Comparison of ENCODE assay signal across 9 cellular contexts in genomic region chr11:18632841-18633240, GRCh38. TPM values are rescaled to one million over a fixed set of nuclear protein-coding genes. Genes with fewer than 3 reads are reported as not detected.
DNase-seq lines count a peak whose midpoint lies in the region; ATAC-seq, FAIRE-seq and TF ChIP-seq lines count a peak whose summit lies in the region.
"Had no signal": no experiment of that assay in that cellular context is flagged by ENCODE, and none has a peak within 500 bp of the region (broad histone marks: within the 10 kb centered on the region; RNA-seq: fewer than 3 reads in every experiment).

No MANE protein-coding gene starts in this region.

- H3K27ac Mint-ChIP-seq in activated naive CD8-positive, alpha-beta T cell treated with anti-CD3 and anti-CD28 coated beads, Interleukin-2, amount 10 ng/mL, durations not matched to agents 7 days and 5 days: no peak overlapping the region

- H3K4me3 ChIP-seq in cardiac muscle cell (peak overlapping the region; percentile 91), right atrium auricular region (peak overlapping the region in 1 of 2 donors; percentile 88), kidney epithelial cell (ENCODE audit: low read depth, low read length) (peak overlapping the region; percentile 99), upper lobe of right lung (peak overlapping the region; percentile 68)

- H3K27ac ChIP-seq in cardiac muscle cell: no peak overlapping the region
- peak overlapping the region in 1 of 2 donors; percentile 96 for H3K27ac ChIP-seq in right atrium auricular region
- no peak overlapping the region for H3K27ac ChIP-seq in upper lobe of right lung

- POLR2A ChIA-PET in activated naive CD8-positive, alpha-beta T cell treated with anti-CD3 and anti-CD28 coated beads, Interleukin-2, amount 10 ng/mL, durations not matched to agents 7 days and 5 days (lab: Charles Lee): interaction anchor here (0.8 to 3.9 kb wide), 7 partner anchors 14 to 107 kb away, joined by 3 to 50 read pairs (median 12); partner anchors contain the start of genes TSG101 and UEVLD

- intact Hi-C loops in upper lobe of right lung (cut with DNase I): no loop called here

- peaks cover 14% of the 10 kb centered on the region for H3K4me1 Mint-ChIP-seq in activated naive CD8-positive, alpha-beta T cell treated with anti-CD3 and anti-CD28 coated beads, Interleukin-2, amount 10 ng/mL, durations not matched to agents 7 days and 5 days

- no peaks in the 10 kb centered on the region for H3K9me3 Mint-ChIP-seq in activated naive CD8-positive, alpha-beta T cell treated with anti-CD3 and anti-CD28 coated beads, Interleukin-2, amount 10 ng/mL, durations not matched to agents 7 days and 5 days

- peaks cover 4% of the 10 kb centered on the region for H3K27me3 ChIP-seq in cardiac muscle cell
- H3K27me3 ChIP-seq in right atrium auricular region: no peaks in the 10 kb centered on the region
- H3K27me3 ChIP-seq in kidney epithelial cell (ENCODE audit: control insufficient read depth, insufficient read depth, low read length): no peaks in the 10 kb centered on the region
- no peaks in the 10 kb centered on the region for H3K27me3 ChIP-seq in upper lobe of right lung
- H3K27me3 ChIP-seq: ovary had no signal

- peak overlapping the region; percentile 91 for H3K4me3 Mint-ChIP-seq in activated naive CD8-positive, alpha-beta T cell treated with anti-CD3 and anti-CD28 coated beads, Interleukin-2, amount 10 ng/mL, durations not matched to agents 7 days and 5 days

- ATAC-seq in activated naive CD8-positive, alpha-beta T cell treated with anti-CD3 and anti-CD28 coated beads, Interleukin-2, amount 10 ng/mL, durations not matched to agents 7 days and 5 days (ENCODE audit: low read depth): no peak
- no peak for ATAC-seq in upper lobe of right lung
- ATAC-seq in HG03354 (IDR thresholded peaks at IDR 0.05; ENCODE audit: poor library complexity, severe bottlenecking, unreplicated experiment): no peak

- no peak for DNase-seq in cardiac muscle cell (ENCODE audit: low read depth in 1 of 2, low spot score in 1 of 2)
- DNase-seq in right atrium auricular region (ENCODE audit: low spot score): no peak
- no peak for DNase-seq in activated naive CD8-positive, alpha-beta T cell treated with anti-CD3 and anti-CD28 coated beads, Interleukin-2, amount 10 ng/mL, durations not matched to agents 7 days and 5 days
- DNase-seq in kidney epithelial cell (ENCODE audit: low read depth): no peak
- no peak for DNase-seq in upper lobe of right lung
- DNase-seq in HCEC 1CT: no peak
- no peak for DNase-seq in frontal cortex (ENCODE audit: low spot score in 2 of 2)
- DNase-seq: ovary had no signal

- no peaks in the 10 kb centered on the region for H3K27me3 Mint-ChIP-seq in activated naive CD8-positive, alpha-beta T cell treated with anti-CD3 and anti-CD28 coated beads, Interleukin-2, amount 10 ng/mL, durations not matched to agents 7 days and 5 days

- peaks cover 7% of the 10 kb centered on the region for H3K4me1 ChIP-seq in cardiac muscle cell (ENCODE audit: low read depth)
- H3K4me1 ChIP-seq in right atrium auricular region: peaks cover 0 to 17% of the 10 kb centered on the region in 2 donors
- H3K4me1 ChIP-seq in upper lobe of right lung: peaks cover 12% of the 10 kb centered on the region

- no peak for FAIRE-seq in frontal cortex (lab: Jason Lieb, UNC)

- no peaks in the 10 kb centered on the region for H3K9me3 ChIP-seq in cardiac muscle cell (ENCODE audit: low read depth)
- no peaks in the 10 kb centered on the region for H3K9me3 ChIP-seq in right atrium auricular region
- H3K9me3 ChIP-seq in upper lobe of right lung: no peaks in the 10 kb centered on the region
- H3K9me3 ChIP-seq: ovary had no signal

- peaks cover 3% of the 10 kb centered on the region for H3K36me3 Mint-ChIP-seq in activated naive CD8-positive, alpha-beta T cell treated with anti-CD3 and anti-CD28 coated beads, Interleukin-2, amount 10 ng/mL, durations not matched to agents 7 days and 5 days

- no peak for TF ChIP-seq CTCF in cardiac muscle cell (IDR thresholded peaks at IDR 0.05; ENCODE audit: low read depth, low read length)
- no peak for TF ChIP-seq CTCF in right atrium auricular region (IDR thresholded peaks at IDR 0.05)
- TF ChIP-seq CTCF in kidney epithelial cell (IDR thresholded peaks at IDR 0.05; ENCODE audit: insufficient read depth, low read length, poor library complexity, severe bottlenecking): no peak
- no peak for TF ChIP-seq CTCF in upper lobe of right lung (IDR thresholded peaks at IDR 0.05)

- H3K36me3 ChIP-seq in cardiac muscle cell (no peaks in the 10 kb centered on the region), right atrium auricular region (no peaks in the 10 kb centered on the region), kidney epithelial cell (ENCODE audit: control insufficient read depth, insufficient read depth, low read length) (no peaks in the 10 kb centered on the region), upper lobe of right lung (no peaks in the 10 kb centered on the region)
- H3K36me3 ChIP-seq: ovary had no signal

RNA-seq across cellular contexts. Expression of gene SPTY2D1, which starts 1.3 kb away (rescaled TPM):
- 13.4 and 14.3 TPM in 2 replicates for total RNA-seq in cardiac muscle cell
- polyA plus RNA-seq in cardiac muscle cell: 4.3 and 6.6 TPM in 2 replicates
- 10 to 100 TPM in 1 of 2 donors, 1 to 10 TPM in 1; 9.2 to 15.3 TPM for total RNA-seq in right atrium auricular region
- total RNA-seq in activated naive CD8-positive, alpha-beta T cell treated with anti-CD3 and anti-CD28 coated beads, Interleukin-2, amount 10 ng/mL, durations not matched to agents 7 days and 5 days: 10 to 100 TPM; 27.8 to 27.9 TPM
- 17.0 and 18.1 TPM in 2 replicates for total RNA-seq in kidney epithelial cell
- total RNA-seq in upper lobe of right lung: 18.5 TPM
- 10.2 TPM for total RNA-seq in frontal cortex

RNA-seq across cellular contexts. Expression of gene MISFA, which starts 33.3 kb away (rescaled TPM):
- total RNA-seq in cardiac muscle cell: 3.6 and 4.9 TPM in 2 replicates
- polyA plus RNA-seq in cardiac muscle cell: 4.0 and 6.1 TPM in 2 replicates
- total RNA-seq in right atrium auricular region: 1 to 10 TPM; 1.3 to 8.3 TPM
- total RNA-seq in activated naive CD8-positive, alpha-beta T cell treated with anti-CD3 and anti-CD28 coated beads, Interleukin-2, amount 10 ng/mL, durations not matched to agents 7 days and 5 days: 1 to 10 TPM; 1.4 to 2.2 TPM
- total RNA-seq in kidney epithelial cell: 7.4 TPM in 1 of 2 replicates, not detected in the other
- total RNA-seq in upper lobe of right lung: 4.6 TPM
- 1.2 TPM for total RNA-seq in frontal cortex

RNA-seq across cellular contexts. Expression of gene UEVLD, which starts 44.3 kb away (rescaled TPM):
- total RNA-seq in cardiac muscle cell: 6.3 and 13.1 TPM in 2 replicates
- polyA plus RNA-seq in cardiac muscle cell: 9.4 and 18.6 TPM in 2 replicates
- 10 to 100 TPM; 19.7 to 20.7 TPM for total RNA-seq in right atrium auricular region
- 10 to 100 TPM; 16.4 to 16.5 TPM for total RNA-seq in activated naive CD8-positive, alpha-beta T cell treated with anti-CD3 and anti-CD28 coated beads, Interleukin-2, amount 10 ng/mL, durations not matched to agents 7 days and 5 days
- 42.0 and 43.5 TPM in 2 replicates for total RNA-seq in kidney epithelial cell
- total RNA-seq in upper lobe of right lung: 24.0 TPM
- 17.5 TPM for total RNA-seq in frontal cortex
